In the genomic region with DNA sequence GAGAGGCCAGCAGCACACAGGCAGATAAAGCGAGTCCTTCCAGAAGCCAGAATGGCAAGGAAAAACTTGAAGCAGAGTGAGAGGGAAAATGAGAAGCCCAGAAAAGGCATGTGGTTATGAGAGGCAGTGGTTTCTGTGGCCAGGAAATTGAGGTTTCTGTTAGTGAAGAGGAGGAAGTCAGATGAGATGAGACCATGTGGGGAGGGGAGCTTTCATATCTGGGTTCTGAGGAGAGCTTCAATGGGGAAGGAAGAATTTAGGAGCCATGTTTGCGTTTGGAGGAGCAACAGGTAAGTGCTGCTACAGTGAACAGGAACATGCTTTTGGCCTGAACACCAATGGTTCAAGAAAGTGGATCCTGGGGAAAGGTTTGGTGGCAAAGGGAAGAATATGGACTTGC, we compare ENCODE assay signal across 8 cellular contexts. TPM values are rescaled to one million over a fixed set of nuclear protein-coding genes. Genes with fewer than 3 reads are reported as not detected.
DNase-seq lines count a peak whose midpoint lies in the region; ATAC-seq and TF ChIP-seq lines count a peak whose summit lies in the region.

No MANE protein-coding gene starts in this region.

- DNase-seq in T-helper 17 cell, result no peak
- DNase-seq in naive B cell, result peak; percentile 78
- no peak for DNase-seq in nephron progenitor cell
- DNase-seq in Caco-2, result no peak
- no peak for DNase-seq in activated CD8-positive, alpha-beta memory T cell treated with anti-CD3 and anti-CD28 coated beads, Interleukin-2, amount 50 U/mL, for 4 hours
- no peak for DNase-seq in activated effector memory CD4-positive, alpha-beta T cell treated with anti-CD3 and anti-CD28 coated beads, Interleukin-2, amount 50 U/mL, for 16 hours

- CTCF ChIA-PET in Caco-2 (lab: Charles Lee), result no interaction called here

- H3K27ac Mint-ChIP-seq in T-helper 17 cell (no peak overlapping the region), naive B cell (peak overlapping the region; percentile 8 to 92 (median 84)), nephron progenitor cell (no peak overlapping the region), Caco-2 (ENCODE audit: unreplicated experiment) (no peak overlapping the region)

- POLR2A ChIA-PET in Caco-2 (lab: Charles Lee), result no interaction called here

- H3K4me1 ChIP-seq in Caco-2, result no peaks in the 10 kb centered on the region

- peaks cover 28% of the 10 kb centered on the region for H3K4me1 Mint-ChIP-seq in T-helper 17 cell
- peaks cover 41 to 63% (median 42%) of the 10 kb centered on the region in 3 donors for H3K4me1 Mint-ChIP-seq in naive B cell
- H3K4me1 Mint-ChIP-seq in nephron progenitor cell, result no peaks in the 10 kb centered on the region
- no peaks in the 10 kb centered on the region for H3K4me1 Mint-ChIP-seq in Caco-2 (ENCODE audit: low read depth, unreplicated experiment)

- ATAC-seq in GM18519 (IDR thresholded peaks at IDR 0.05; ENCODE audit: low FRiP score, unreplicated experiment) (peak; percentile 65), HG02885 (IDR thresholded peaks at IDR 0.05; ENCODE audit: poor library complexity, unreplicated experiment) (peak; percentile 88), T-helper 17 cell (peak; percentile 86), naive B cell (ENCODE audit: low read depth in 2 of 2) (peak; percentile 99)

- intact Hi-C loops in Caco-2 (cut with micrococcal nuclease; ENCODE audit: unreplicated experiment), result no loop called here

- H3K27me3 Mint-ChIP-seq in T-helper 17 cell (peaks cover 49% of the 10 kb centered on the region), naive B cell (no peaks in the 10 kb centered on the region), nephron progenitor cell (ENCODE audit: low read depth, poor library complexity) (peaks cover 6% of the 10 kb centered on the region), Caco-2 (ENCODE audit: insufficient read depth, unreplicated experiment) (peaks cover 3% of the 10 kb centered on the region)

- H3K9me3 Mint-ChIP-seq in naive B cell (peaks cover 0 to 1% (median 0%) of the 10 kb centered on the region in 7 donors), nephron progenitor cell (no peaks in the 10 kb centered on the region), Caco-2 (ENCODE audit: unreplicated experiment) (no peaks in the 10 kb centered on the region)

- TF ChIP-seq CTCF in nephron progenitor cell (IDR thresholded peaks at IDR 0.05) (no peak), Caco-2 (IDR thresholded peaks at IDR 0.05; ENCODE audit: insufficient read depth in 1 of 2, low read depth in 1 of 2, low read length in 1 of 2, severe bottlenecking in 1 of 2, unreplicated experiment in 1 of 2) (no peak)

- H3K36me3 ChIP-seq in Caco-2 (ENCODE audit: control insufficient read depth, insufficient read depth, low read length), result no peaks in the 10 kb centered on the region

- no peaks in the 10 kb centered on the region for H3K27me3 ChIP-seq in Caco-2 (replicated peaks; ENCODE audit: control insufficient read depth, insufficient read depth, low read length)

- no TSS peak for BruUV-seq in Caco-2 (replicated peaks; lab: Mats Ljungman, UMichigan)

- peak overlapping the region; percentile 67 for H3K4me3 Mint-ChIP-seq in T-helper 17 cell
- H3K4me3 Mint-ChIP-seq in naive B cell, result peak overlapping the region; percentile 60 to 93 (median 78)
- H3K4me3 Mint-ChIP-seq in nephron progenitor cell, result no peak overlapping the region
- H3K4me3 Mint-ChIP-seq in Caco-2 (ENCODE audit: unreplicated experiment), result no peak overlapping the region

- no peak overlapping the region for H3K4me3 ChIP-seq in Caco-2 (ENCODE audit: low read depth, low read length)

- H3K9me3 ChIP-seq in T-helper 17 cell (ENCODE audit: control insufficient read depth, low read length, poor library complexity, severe bottlenecking), result no peaks in the 10 kb centered on the region
- H3K9me3 ChIP-seq in Caco-2, result no peaks in the 10 kb centered on the region

- H3K36me3 Mint-ChIP-seq in T-helper 17 cell (ENCODE audit: low read depth), result no peaks in the 10 kb centered on the region
- peaks cover 0 to 7% of the 10 kb centered on the region in 2 donors for H3K36me3 Mint-ChIP-seq in naive B cell
- H3K36me3 Mint-ChIP-seq in nephron progenitor cell (ENCODE audit: low read depth), result no peaks in the 10 kb centered on the region
- H3K36me3 Mint-ChIP-seq in Caco-2 (ENCODE audit: insufficient read depth, unreplicated experiment), result no peaks in the 10 kb centered on the region

RNA-seq across cellular contexts. Expression of a gene that starts 6.1 kb away (rescaled TPM):
- total RNA-seq in T-helper 17 cell (not detected), Caco-2 (2022) (not detected in 2 replicates)
- polyA plus RNA-seq in naive B cell (ENCODE audit: low read depth in 6 of 6), result 10 to 100 TPM; 11.0 to 56.8 (median 17.5) TPM

RNA-seq across cellular contexts. Expression of a gene that starts 41.6 kb away (rescaled TPM):
- total RNA-seq in T-helper 17 cell (1 to 10 TPM; 1.6 to 5.0 TPM), Caco-2 (2022) (not detected in 2 replicates)
- 100 to 1,000 TPM in 5 of 6 donors, 10 to 100 TPM in 1; 58.4 to 396 (median 159) TPM for polyA plus RNA-seq in naive B cell (ENCODE audit: low read depth in 6 of 6)

Comparison
In these comparisons a context has a peak if more than half of its experiments do, and no peak if none do; other contexts are left out.
1. H3K27ac Mint-ChIP-seq: peak in naive B cell (6 of 6); none in T-helper 17 cell (single experiment), nephron progenitor cell (single experiment) and Caco-2 (single experiment).
2. H3K4me3 Mint-ChIP-seq: peak in T-helper 17 cell (single experiment) and naive B cell (8 of 8); none in nephron progenitor cell (single experiment) and Caco-2 (single experiment).
3. Peak in every context shown above with its lines, with median percentiles within 50 percentile points of each other: ATAC-seq.